ENCODE assay signal across 11 cellular contexts in the genomic region with DNA sequence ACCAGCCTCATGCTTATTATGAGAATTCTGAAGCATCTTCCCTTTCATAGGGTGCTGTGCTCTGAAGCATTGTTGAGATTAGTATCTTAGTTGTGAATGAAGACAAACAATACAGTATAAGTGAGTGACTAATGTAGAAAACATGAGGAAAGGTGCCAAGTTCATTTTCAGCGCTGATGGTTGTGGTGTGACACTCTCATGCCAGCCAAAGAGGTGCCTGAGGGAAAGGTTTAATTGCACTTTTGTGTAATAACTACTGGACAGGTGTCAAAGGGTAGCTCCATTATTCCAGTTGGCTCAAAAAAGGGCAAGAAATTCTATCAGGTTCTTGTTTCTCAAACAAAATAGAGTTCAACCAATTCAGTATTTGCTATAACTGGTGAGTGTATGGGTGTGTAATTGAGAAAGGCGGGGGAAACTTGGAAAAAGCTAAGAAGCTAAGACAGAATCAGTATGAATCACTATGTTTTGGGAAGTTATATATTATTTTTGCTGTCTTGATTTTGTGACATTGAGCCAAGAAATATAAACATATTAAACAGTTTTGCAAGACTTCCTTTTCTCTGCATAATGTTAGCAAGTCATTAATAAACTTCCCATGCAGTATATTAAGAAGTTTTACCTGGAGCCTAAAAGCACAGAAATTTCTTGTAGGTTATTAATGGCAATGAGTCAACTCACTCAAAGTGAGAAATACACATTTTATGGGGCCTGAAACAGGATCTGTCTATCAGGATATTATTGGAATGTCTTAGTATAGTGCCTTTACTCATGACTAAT. TPM values are rescaled to one million over a fixed set of nuclear protein-coding genes. Genes with fewer than 3 reads are reported as not detected.
DNase-seq lines count a peak whose midpoint lies in the region; ATAC-seq and TF ChIP-seq lines count a peak whose summit lies in the region.
"Had no signal": no experiment of that assay in that cellular context is flagged by ENCODE, and none has a peak within 500 bp of the region (broad histone marks: within the 10 kb centered on the region; RNA-seq: fewer than 3 reads in every experiment).

No MANE protein-coding gene starts in this region.

- peak; percentile 17 for ATAC-seq in GM18858 (IDR thresholded peaks at IDR 0.05; ENCODE audit: unreplicated experiment)
- no peak for ATAC-seq in HG02588 (IDR thresholded peaks at IDR 0.05; ENCODE audit: unreplicated experiment)
- ATAC-seq: left ventricle myocardium superior had no signal

- no peak overlapping the region for H3K27ac ChIP-seq in esophagus squamous epithelium
- H3K27ac ChIP-seq: tibial artery had no signal

- H3K9me3 ChIP-seq in esophagus squamous epithelium: no peaks in the 10 kb centered on the region
- H3K9me3 ChIP-seq: tibial artery had no signal

- intact Hi-C loops in posterior vena cava (cut with DNase I): no loop called here
- intact Hi-C loops in esophagus squamous epithelium (cut with DNase I): no loop called here

- TF ChIP-seq CTCF in esophagus squamous epithelium (IDR thresholded peaks at IDR 0.05): no peak

- H3K4me1 ChIP-seq in esophagus squamous epithelium: peaks cover 0 to 12% (median 0%) of the 10 kb centered on the region in 3 donors

- no peak overlapping the region for H3K4me3 ChIP-seq in esophagus squamous epithelium
- H3K4me3 ChIP-seq: tibial artery had no signal

- H3K36me3 ChIP-seq in esophagus squamous epithelium: no peaks in the 10 kb centered on the region
- H3K36me3 ChIP-seq: tibial artery had no signal

- peak; percentile 45 for DNase-seq in NCI-H146 (lab: John Stamatoyannopoulos, UW)
- peak; percentile 52 for DNase-seq in dedifferentiated amniotic fluid mesenchymal stem cell (ENCODE audit: extremely low spot score)
- DNase-seq in putamen (ENCODE audit: low spot score): peak; percentile 43
- DNase-seq in posterior vena cava (ENCODE audit: low spot score): no peak
- no peak for DNase-seq in GM19238 (ENCODE audit: insufficient read length, low spot score)
- DNase-seq in esophagus squamous epithelium (lab: John Stamatoyannopoulos, UW): no peak
- DNase-seq: left ventricle myocardium superior, Right ventricle myocardium superior, tibial artery had no signal

- WGBS in esophagus squamous epithelium, 2 donors: 30 to 33% methylated on average over 2 of the region's 2 CpGs

- TF ChIP-seq POLR2A in esophagus squamous epithelium (IDR thresholded peaks at IDR 0.05): no peak

- H3K27me3 ChIP-seq in esophagus squamous epithelium: no peaks in the 10 kb centered on the region
- H3K27me3 ChIP-seq: tibial artery had no signal

RNA-seq across cellular contexts. Expression of gene KCNK2, which starts 31.8 kb away (rescaled TPM):
- total RNA-seq in posterior vena cava: 10 to 100 TPM in 1 of 2 donors, 1 to 10 TPM in 1; 8.7 to 15.7 TPM
- total RNA-seq in esophagus squamous epithelium: under 1 TPM in 2 of 4 donors, not detected in 2; 0.23 to 0.95 TPM
- total RNA-seq: left ventricle myocardium superior had no signal

Comparison
In these comparisons a context has a peak if more than half of its experiments do, and no peak if none do; other contexts are left out.
1. DNase-seq: peak in NCI-H146 (single experiment), dedifferentiated amniotic fluid mesenchymal stem cell (single experiment) and putamen (single experiment); none in posterior vena cava (single experiment), GM19238 (single experiment) and esophagus squamous epithelium (single experiment).
2. RNA of gene KCNK2, which starts 31.8 kb away (total RNA-seq): 8.7 to 15.7 TPM in posterior vena cava; 0.23 to 0.95 TPM in esophagus squamous epithelium; every median in the first group is over 4 times any median in the second.